ENCODE assay signal across 35 cellular contexts in the genomic region with DNA sequence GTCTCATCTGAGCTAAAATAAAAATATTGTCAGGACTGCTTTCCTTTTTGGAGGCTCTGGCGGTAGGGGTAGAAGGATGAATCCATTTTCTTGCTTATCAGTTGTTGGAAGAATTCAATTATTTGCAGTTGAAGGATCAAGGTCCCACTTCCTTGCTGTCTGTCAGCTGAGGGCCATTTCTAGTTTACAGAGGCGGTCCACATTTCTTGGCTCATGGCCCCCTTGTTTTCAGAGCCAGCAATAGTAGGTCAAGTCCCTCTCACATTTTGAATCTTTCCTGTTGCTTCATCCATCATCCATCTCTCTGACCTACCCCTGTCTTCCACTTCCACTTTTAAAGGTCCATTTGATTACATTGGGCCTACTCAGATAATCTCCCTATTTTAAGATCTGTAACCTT.
"Had no signal": no experiment of that assay in that cellular context is flagged by ENCODE, and none has a peak within 500 bp of the region (broad histone marks: within the 10 kb centered on the region; RNA-seq: fewer than 3 reads in every experiment).

No MANE protein-coding gene starts in this region.

- H3K27me3 ChIP-seq: MG63 had no signal

- H3K4me2 ChIP-seq: KMS-11 had no signal

- DNase-seq: Karpas-422, Kasumi-1, MG63, MM.1S, MV-4-11, NCI-H1048, NCI-H1092, NCI-H1092 treated with DMSO at 0.1 percent for 48 hours, NCI-H1105, NCI-H1105 treated with DMSO at 0.1 percent for 48 hours, NCI-H1417, NCI-H1417 treated with DMSO at 0.1 percent for 48 hours, NCI-H1436, NCI-H1436 treated with DMSO at 0.1 percent for 48 hours, NCI-H146, NCI-H1694, NCI-H1694 treated with DMSO at 0.1 percent for 48 hours, NCI-H187, NCI-H187 treated with DMSO at 0.1 percent for 48 hours, NCI-H1930, NCI-H2029, NCI-H2029 treated with DMSO at 0.1 percent for 48 hours, NCI-H2081, NCI-H2081 treated with DMSO at 0.1 percent for 48 hours, NCI-H2107, NCI-H2171, NCI-H2171 treated with DMSO at 0.1 percent for 48 hours, NCI-H2227 treated with DMSO at 0.1 percent for 48 hours, NCI-H226, NCI-H345, NCI-H446, NCI-H446 treated with DMSO at 0.1 percent for 48 hours, NCI-H510A, NCI-H510A treated with DMSO at 0.1 percent for 48 hours had no signal

- H3K4me3 ChIP-seq: MG63 had no signal

- H3K36me3 ChIP-seq: MG63 had no signal

- H3K27ac ChIP-seq: KMS-11 had no signal

- H3K9ac ChIP-seq: KMS-11 had no signal

- H3K9me3 ChIP-seq: MG63 had no signal
